Comparison of ENCODE assay signal across 13 cellular contexts in genomic region chr13:63463782-63464610, GRCh38.
A peak's percentile ranks its signal among the peaks of the same experiment; 100 is the strongest.
DNase-seq lines count a peak whose midpoint lies in the region; ATAC-seq and TF ChIP-seq lines count a peak whose summit lies in the region.
"Had no signal": no experiment of that assay in that cellular context is flagged by ENCODE, and none has a peak within 500 bp of the region (broad histone marks: within the 10 kb centered on the region; RNA-seq: fewer than 3 reads in every experiment).

No MANE protein-coding gene starts in this region.

- H3K27me3 ChIP-seq in CD4-positive, alpha-beta memory T cell (ENCODE audit: insufficient read depth, low read length) = no peaks in the 10 kb centered on the region
- H3K27me3 ChIP-seq in hepatocyte = no peaks in the 10 kb centered on the region
- H3K27me3 ChIP-seq: ovary had no signal

- no peaks in the 10 kb centered on the region for H3K9me3 ChIP-seq in CD4-positive, alpha-beta memory T cell (ENCODE audit: control insufficient read depth in 1 of 2, low read length in 2 of 2)
- H3K9me3 ChIP-seq in hepatocyte (ENCODE audit: low read depth) = no peaks in the 10 kb centered on the region
- H3K9me3 ChIP-seq: ovary had no signal

- H3K9me3 Mint-ChIP-seq in CD4-positive, alpha-beta memory T cell = peaks cover 0 to 20% (median 5%) of the 10 kb centered on the region in 8 donors
- peaks cover 20% of the 10 kb centered on the region for H3K9me3 Mint-ChIP-seq in HFFc6

- no peaks in the 10 kb centered on the region for H3K36me3 Mint-ChIP-seq in CD4-positive, alpha-beta memory T cell
- no peaks in the 10 kb centered on the region for H3K36me3 Mint-ChIP-seq in HFFc6 (ENCODE audit: low read depth)

- intact Hi-C loops in CD4-positive, alpha-beta memory T cell (cut with micrococcal nuclease) = no loop called here

- H4K20me1 ChIP-seq in hepatocyte (ENCODE audit: insufficient read depth, poor library complexity, severe bottlenecking) = no peaks in the 10 kb centered on the region

- no peak overlapping the region for H3K27ac ChIP-seq in CD4-positive, alpha-beta memory T cell (ENCODE audit: low read depth, low read length)
- no peak overlapping the region for H3K27ac ChIP-seq in hepatocyte
- H3K27ac ChIP-seq: ovary had no signal

- no peak overlapping the region for H3K27ac Mint-ChIP-seq in CD4-positive, alpha-beta memory T cell
- H3K27ac Mint-ChIP-seq in HFFc6 = no peak overlapping the region
- H3K27ac Mint-ChIP-seq: activated T-cell treated with anti-CD3 and anti-CD28 coated beads, Interleukin-2, amount 50 U/mL, for 24 hours; effector memory CD8-positive, alpha-beta T cell had no signal

- no peaks in the 10 kb centered on the region for H3K79me2 ChIP-seq in hepatocyte

- 75% methylated on average over 1 of the region's 1 CpG for WGBS in hepatocyte (ENCODE audit: low lambda C conversion rate, missing lambda C conversion rate)

- no peaks in the 10 kb centered on the region for H3K9me2 ChIP-seq in hepatocyte (replicated peaks; ENCODE audit: insufficient read depth)

- H3K4me3 Mint-ChIP-seq in CD4-positive, alpha-beta memory T cell = no peak overlapping the region
- H3K4me3 Mint-ChIP-seq in HFFc6 = no peak overlapping the region
- H3K4me3 Mint-ChIP-seq: activated T-cell treated with anti-CD3 and anti-CD28 coated beads, Interleukin-2, amount 50 U/mL, for 24 hours; effector memory CD8-positive, alpha-beta T cell had no signal

- CTCF ChIA-PET in CD4-positive, alpha-beta memory T cell (lab: Charles Lee; ENCODE audit: partially characterized antibody) = no interaction called here

- H3K4me3 ChIP-seq in CD4-positive, alpha-beta memory T cell (ENCODE audit: low read length in 2 of 2) = no peak overlapping the region
- no peak overlapping the region for H3K4me3 ChIP-seq in hepatocyte
- H3K4me3 ChIP-seq: ovary had no signal

- no peaks in the 10 kb centered on the region for H3K4me1 ChIP-seq in CD4-positive, alpha-beta memory T cell (ENCODE audit: insufficient read depth, low read length)
- no peaks in the 10 kb centered on the region for H3K4me1 ChIP-seq in hepatocyte (ENCODE audit: insufficient read depth)

- ATAC-seq in GM18868 (IDR thresholded peaks at IDR 0.05; ENCODE audit: unreplicated experiment) = peak; percentile 97
- peak; percentile 96 for ATAC-seq in HG02588 (IDR thresholded peaks at IDR 0.05; ENCODE audit: unreplicated experiment)
- ATAC-seq in HG03378 (IDR thresholded peaks at IDR 0.05; ENCODE audit: unreplicated experiment) = peak; percentile 65
- ATAC-seq: effector memory CD8-positive, alpha-beta T cell had no signal

- no peaks in the 10 kb centered on the region for H3K4me1 Mint-ChIP-seq in CD4-positive, alpha-beta memory T cell
- no peaks in the 10 kb centered on the region for H3K4me1 Mint-ChIP-seq in HFFc6 (ENCODE audit: low read depth)

- POLR2A ChIA-PET in CD4-positive, alpha-beta memory T cell (lab: Charles Lee; ENCODE audit: partially characterized antibody) = no interaction called here

- DNase-seq in cerebellum (ENCODE audit: low spot score) = peak; percentile 7
- DNase-seq in activated gamma-delta T cell treated with Interleukin-2 at 50 U/mL for 16 hours = no peak
- DNase-seq in CD4-positive, alpha-beta memory T cell = no peak
- DNase-seq in hepatocyte (ENCODE audit: low spot score) = no peak
- no peak for DNase-seq in HFFc6
- DNase-seq: activated T-cell treated with anti-CD3 and anti-CD28 coated beads, Interleukin-2, amount 50 U/mL, for 24 hours; aorta; effector memory CD8-positive, alpha-beta T cell; KBM-7; ovary had no signal

- no peak for TF ChIP-seq CTCF in hepatocyte (IDR thresholded peaks at IDR 0.05; ENCODE audit: poor library complexity)
- no peak for TF ChIP-seq CTCF in HFFc6 (IDR thresholded peaks at IDR 0.05)

- no peak overlapping the region for H2AFZ ChIP-seq in hepatocyte

- H3K4me2 ChIP-seq in hepatocyte = no peak overlapping the region

- no peaks in the 10 kb centered on the region for H3K36me3 ChIP-seq in CD4-positive, alpha-beta memory T cell (ENCODE audit: insufficient read depth, low read length)
- no peaks in the 10 kb centered on the region for H3K36me3 ChIP-seq in hepatocyte (replicated peaks; ENCODE audit: insufficient read depth, low read depth)
- H3K36me3 ChIP-seq: ovary had no signal

- no peaks in the 10 kb centered on the region for H3K27me3 Mint-ChIP-seq in CD4-positive, alpha-beta memory T cell
- no peaks in the 10 kb centered on the region for H3K27me3 Mint-ChIP-seq in HFFc6 (ENCODE audit: insufficient read depth)
- H3K27me3 Mint-ChIP-seq: activated T-cell treated with anti-CD3 and anti-CD28 coated beads, Interleukin-2, amount 50 U/mL, for 24 hours; effector memory CD8-positive, alpha-beta T cell had no signal
